Comparison of ENCODE assay signal across 24 cellular contexts in genomic region chr11:120188371-120188770, GRCh38. TPM values are rescaled to one million over a fixed set of nuclear protein-coding genes. Genes with fewer than 3 reads are reported as not detected.
DNase-seq lines count a peak whose midpoint lies in the region; ATAC-seq and TF ChIP-seq lines count a peak whose summit lies in the region.
"Had no signal": no experiment of that assay in that cellular context is flagged by ENCODE, and none has a peak within 500 bp of the region (broad histone marks: within the 10 kb centered on the region; RNA-seq: fewer than 3 reads in every experiment).

No MANE protein-coding gene starts in this region.

- H3K36me3 ChIP-seq in muscle layer of duodenum (ENCODE audit: control insufficient read depth in 1 of 2, insufficient read depth in 2 of 2, low read length in 2 of 2) (no peaks in the 10 kb centered on the region), spleen (no peaks in the 10 kb centered on the region)
- H3K36me3 ChIP-seq: SJSA1 had no signal

- no peak overlapping the region for H3K18ac ChIP-seq in H9 (ENCODE audit: insufficient read length, low read depth, low read length)

- H3K27ac Mint-ChIP-seq in H9 (no peak overlapping the region), chondrocyte (ENCODE audit: unreplicated experiment) (no peak overlapping the region)
- H3K27ac Mint-ChIP-seq: activated naive CD8-positive, alpha-beta T cell; immature natural killer cell; naive thymus-derived CD4-positive, alpha-beta T cell had no signal

- no peaks in the 10 kb centered on the region for H3K9me3 ChIP-seq in H9 (ENCODE audit: control insufficient read depth, low read depth, low read length)
- H3K9me3 ChIP-seq in muscle layer of duodenum (ENCODE audit: control insufficient read depth in 1 of 2, low read length in 2 of 2) = no peaks in the 10 kb centered on the region
- H3K9me3 ChIP-seq in spleen = no peaks in the 10 kb centered on the region
- H3K9me3 ChIP-seq: SJSA1 had no signal

- no peak overlapping the region for H3K23ac ChIP-seq in H9 (ENCODE audit: insufficient read length, low read depth, low read length)

- no peaks in the 10 kb centered on the region for H3K79me2 ChIP-seq in H9 (ENCODE audit: insufficient read depth, low read length)

- H3K14ac ChIP-seq in H9 (ENCODE audit: insufficient read depth, low read length) = peak overlapping the region; percentile 8; the same call in 1 of the 2 replicates

- H3K4me1 ChIP-seq in H9 (ENCODE audit: insufficient read depth, low read length) (peaks cover 2% of the 10 kb centered on the region; the same call in 1 of the 2 replicates), muscle layer of duodenum (ENCODE audit: control insufficient read depth in 1 of 2, insufficient read depth in 2 of 2, low read length in 2 of 2) (peaks cover 15 to 30% of the 10 kb centered on the region in 2 donors), spleen (peaks cover 0 to 42% (median 17%) of the 10 kb centered on the region in 6 donors)

- H3K4me3 Mint-ChIP-seq in H9 (no peak overlapping the region), chondrocyte (ENCODE audit: unreplicated experiment) (no peak overlapping the region)
- H3K4me3 Mint-ChIP-seq: activated naive CD8-positive, alpha-beta T cell; activated T-helper 17 cell treated with anti-CD3 and anti-CD28 coated beads, Interleukin-2, amount 50 U/mL, for 72 hours; immature natural killer cell; naive thymus-derived CD4-positive, alpha-beta T cell had no signal

- H4K8ac ChIP-seq in H9 (replicated peaks; ENCODE audit: insufficient read length, low read depth, low read length) = no peak overlapping the region

- ATAC-seq in esophagus mucosa = no peak
- ATAC-seq: activated T-helper 17 cell treated with anti-CD3 and anti-CD28 coated beads, Interleukin-2, amount 50 U/mL, for 72 hours; naive thymus-derived CD4-positive, alpha-beta T cell; PC-3 had no signal

- no CpG with 5 or more reads among the region's 5 CpGs for WGBS in H9 (ENCODE audit: extremely low coverage, insufficient read length, low lambda C conversion rate)
- 81 to 98% (median 87%) methylated on average over 5 of the region's 5 CpGs for WGBS in spleen, 5 donors

- H3K27ac ChIP-seq in H9 (ENCODE audit: insufficient read length, low read depth, low read length) (no peak overlapping the region), muscle layer of duodenum (ENCODE audit: low read length) (peak overlapping the region; percentile 19), spleen (no peak overlapping the region)
- H3K27ac ChIP-seq: C4-2B, SJSA1 had no signal

- DNase-seq in H9 (no peak), chondrocyte (ENCODE audit: low spot score) (peak; percentile 52), spleen (peak; percentile 41), G401 (ENCODE audit: low spot score) (no peak), NCI-H774 (lab: John Stamatoyannopoulos, UW) (no peak)
- DNase-seq in activated CD8-positive, alpha-beta memory T cell treated with anti-CD3 and anti-CD28 coated beads for 24 hours = no peak
- DNase-seq: activated CD4-positive, alpha-beta T cell treated with anti-CD3 and anti-CD28 coated beads for 4 hours; immature natural killer cell; naive thymus-derived CD4-positive, alpha-beta T cell; NCI-H1930; NCI-H226; NCI-H82; PC-3; stimulated activated CD4-positive, alpha-beta T cell treated with anti-CD3 and anti-CD28 coated beads, Interleukin-4, amount 100 ng/mL, for 24 hours had no signal

- H3K4ac ChIP-seq in H9 (ENCODE audit: low read depth, low read length) = no peak overlapping the region

- no peaks in the 10 kb centered on the region for H3K23me2 ChIP-seq in H9 (ENCODE audit: insufficient read length, low read depth, low read length, poor library complexity, severe bottlenecking)

- no peaks in the 10 kb centered on the region; a peak in 2 of 7 replicates for H3K36me3 Mint-ChIP-seq in H9 (ENCODE audit: insufficient read depth in 1 of 3, low read depth in 3 of 3)
- H3K36me3 Mint-ChIP-seq in chondrocyte (ENCODE audit: low read depth) = no peaks in the 10 kb centered on the region
- H3K36me3 Mint-ChIP-seq: activated naive CD8-positive, alpha-beta T cell; immature natural killer cell; naive thymus-derived CD4-positive, alpha-beta T cell had no signal

- H3K4me1 Mint-ChIP-seq in H9 = peaks cover 17 to 47% of the 10 kb centered on the region in 2 experiments
- H3K4me1 Mint-ChIP-seq in chondrocyte (ENCODE audit: low read depth) = peaks cover 20% of the 10 kb centered on the region
- H3K4me1 Mint-ChIP-seq: immature natural killer cell; naive thymus-derived CD4-positive, alpha-beta T cell had no signal

- no peak overlapping the region for H3K9ac ChIP-seq in H9 (ENCODE audit: extremely low read depth, insufficient read length, low read length)

- H3K27me3 ChIP-seq in H9 (ENCODE audit: insufficient read depth, low read length) = no peaks in the 10 kb centered on the region; the same call in 1 of the 2 replicates
- H3K27me3 ChIP-seq in muscle layer of duodenum (ENCODE audit: low read depth, low read length) = no peaks in the 10 kb centered on the region
- peaks cover 0 to 6% (median 0%) of the 10 kb centered on the region in 7 donors for H3K27me3 ChIP-seq in spleen (replicated peaks in 1 of 7)
- H3K27me3 ChIP-seq: SJSA1 had no signal

- no peak overlapping the region for H2AFZ ChIP-seq in H9 (ENCODE audit: low read length)

- H3K9me3 Mint-ChIP-seq in H9 (peaks cover 0 to 3% of the 10 kb centered on the region in 2 experiments; a peak in 2 of 5 replicates), chondrocyte (ENCODE audit: low read depth) (no peaks in the 10 kb centered on the region)
- H3K9me3 Mint-ChIP-seq: activated T-helper 17 cell treated with anti-CD3 and anti-CD28 coated beads, Interleukin-2, amount 50 U/mL, for 72 hours; immature natural killer cell had no signal

- H2BK20ac ChIP-seq in H9 (ENCODE audit: low read depth, low read length, poor library complexity, severe bottlenecking) = no peak overlapping the region

- no peak overlapping the region for H3T11ph ChIP-seq in H9 (ENCODE audit: low read length)

- no peak for TF ChIP-seq POLR2A in spleen (IDR thresholded peaks at IDR 0.05)

- TF ChIP-seq CTCF in H9 (conservative IDR thresholded peaks at IDR 0.05) (no peak), chondrocyte (IDR thresholded peaks at IDR 0.05) (no peak), spleen (IDR thresholded peaks at IDR 0.05 in 8 of 11, conservative IDR thresholded peaks at IDR 0.05 in 3 of 11) (no peak)

- H2BK15ac ChIP-seq in H9 (ENCODE audit: low read depth, low read length) = no peak overlapping the region

- H3K4me2 ChIP-seq in H9 (ENCODE audit: insufficient read depth, insufficient read length, low read length) = no peak overlapping the region

- H3K4me3 ChIP-seq in muscle layer of duodenum (ENCODE audit: low read depth in 1 of 2, low read length in 2 of 2) (no peak overlapping the region), spleen (no peak overlapping the region)
- H3K4me3 ChIP-seq: lung, SJSA1, smooth muscle cell had no signal

- H2AK5ac ChIP-seq in H9 (ENCODE audit: insufficient read length, low read length) = no peak overlapping the region

- H3K79me1 ChIP-seq in H9 (ENCODE audit: insufficient read depth, low read depth, low read length, poor library complexity, severe bottlenecking) = no peaks in the 10 kb centered on the region

- in situ Hi-C loops in G401 (cut with HindIII; ENCODE audit: low sequenced_read_pairs) = no loop called here

- H2BK120ac ChIP-seq in H9 (ENCODE audit: low read depth, low read length, poor library complexity, severe bottlenecking) = no peak overlapping the region

- intact Hi-C loops in spleen (cut with DNase I; ENCODE audit: low total_unique reads) = no loop called here

- no peaks in the 10 kb centered on the region for H4K20me1 ChIP-seq in H9 (ENCODE audit: control insufficient read depth, insufficient read depth, insufficient read length)

- H3K56ac ChIP-seq in H9 (ENCODE audit: insufficient read length, low read depth, low read length) = no peak overlapping the region

- H4K5ac ChIP-seq in H9 (ENCODE audit: insufficient read length, low read depth, low read length) = no peak overlapping the region

- H2BK5ac ChIP-seq in H9 (ENCODE audit: insufficient read length, low read length) = no peak overlapping the region

- H3K27me3 Mint-ChIP-seq in H9 (ENCODE audit: low read depth) (peaks cover 90% of the 10 kb centered on the region), chondrocyte (ENCODE audit: low read depth) (peaks cover 18% of the 10 kb centered on the region)

- no peak overlapping the region for H2BK12ac ChIP-seq in H9 (ENCODE audit: insufficient read length, low read depth, low read length)

- H4K91ac ChIP-seq in H9 (ENCODE audit: insufficient read length, low read depth, low read length) = no peak overlapping the region

RNA-seq across cellular contexts. Expression of gene OAF, which starts 22.5 kb away (rescaled TPM):
- total RNA-seq in H9 (2021) = 1.1 and 1.6 TPM in 2 replicates
- total RNA-seq in chondrocyte = 5.7 to 12.8 TPM (median 6.6 TPM) in 3 replicates
- total RNA-seq in spleen = 100 to 1,000 TPM in 1 of 7 donors, 10 to 100 TPM in 6; 28.3 to 148 (median 82.6) TPM
- polyA plus RNA-seq in spleen = 10 to 100 TPM; 10.6 to 44.1 (median 20.5) TPM
- 13.8 and 18.3 TPM in 2 replicates for total RNA-seq in G401 (2014; rRNA removed; shearing (Covaris generic))
- 9.0 TPM for total RNA-seq in esophagus mucosa

RNA-seq across cellular contexts. Expression of gene TRIM29, which starts 50.5 kb away (rescaled TPM):
- total RNA-seq in H9 (2021) (not detected in 2 replicates), chondrocyte (not detected in 3 replicates), spleen (1 to 10 TPM in 2 of 7 donors, under 1 TPM in 1, not detected in 4; 0.81 to 2.0 (median 1.2) TPM), esophagus mucosa (1,294 TPM)
- polyA plus RNA-seq in spleen = under 1 TPM; 0.03 to 0.64 (median 0.20) TPM
- total RNA-seq in G401 (2014; rRNA removed; shearing (Covaris generic)) = not detected in 2 replicates
- total RNA-seq: activated T-helper 17 cell treated with anti-CD3 and anti-CD28 coated beads, Interleukin-2, amount 50 U/mL, for 72 hours; naive thymus-derived CD4-positive, alpha-beta T cell; SJSA1; T-helper 1 cell treated with Interleukin-12 subunit alpha and Interleukin-12 subunit beta and Interleukin-4 antibody, amounts not matched to agents 30 ng/mL and 1 ng/mL, for 36 hours had no signal
- polyA plus RNA-seq: immature natural killer cell; naive thymus-derived CD4-positive, alpha-beta T cell had no signal

RNA-seq across cellular contexts. Expression of gene POU2F3, which starts 51.6 kb away (rescaled TPM):
- total RNA-seq in H9 (2021) (1.1 and 1.3 TPM in 2 replicates), chondrocyte (not detected in 3 replicates), spleen (under 1 TPM in 3 of 7 donors, not detected in 4; 0.22 to 0.27 (median 0.26) TPM), esophagus mucosa (3.2 TPM)
- under 1 TPM; 0.04 to 0.16 (median 0.05) TPM for polyA plus RNA-seq in spleen
- not detected in 2 replicates for total RNA-seq in G401 (2014; rRNA removed; shearing (Covaris generic))
- total RNA-seq: SJSA1 had no signal
- polyA plus RNA-seq: AG04450; immature natural killer cell; naive thymus-derived CD4-positive, alpha-beta T cell; smooth muscle cell had no signal

Comparison
In these comparisons a context has a peak if more than half of its experiments do, and no peak if none do; other contexts are left out.
1. DNase-seq: peak in chondrocyte (single experiment) and spleen (single experiment); none in H9 (single experiment), G401 (single experiment), NCI-H774 (single experiment) and activated CD8-positive, alpha-beta memory T cell treated with anti-CD3 and anti-CD28 coated beads for 24 hours (single experiment).
2. RNA of gene TRIM29, which starts 50.5 kb away (total RNA-seq): 1,294 TPM in esophagus mucosa (single experiment); 0.81 to 2.0 TPM in spleen, not detected in chondrocyte, not detected in H9 and not detected in G401; every median in the first group is over 100 times any median in the second.